ENCODE assay signal across 16 cellular contexts in genomic region chr16:81728435-81728834, GRCh38.
"Had no signal": no experiment of that assay in that cellular context is flagged by ENCODE, and none has a peak within 500 bp of the region (broad histone marks: within the 10 kb centered on the region; RNA-seq: fewer than 3 reads in every experiment).

No MANE protein-coding gene starts in this region.

- H3K4me3 ChIP-seq: colonic mucosa, heart left ventricle, left lung, psoas muscle, suprapubic skin, upper lobe of left lung had no signal

- DNase-seq: activated gamma-delta T cell treated with Interleukin-2 at 50 U/mL for 16 hours; activated T-cell treated with anti-CD3 and anti-CD28 coated beads, Interleukin-2, amount 50 U/mL, for 48 hours; caudate nucleus; colonic mucosa; foreskin keratinocyte; heart left ventricle; islet precursor cell; left lung; nephron progenitor cell; psoas muscle; stimulated activated CD4-positive, alpha-beta T cell treated with anti-CD3 and anti-CD28 coated beads, Interleukin-2, amount 100 ng/mL, for 24 hours; stimulated activated naive CD8-positive, alpha-beta T cell treated with anti-CD3 and anti-CD28 coated beads, Interleukin-15, Interleukin-2, amounts not matched to agents 100 U/mL and 50 U/mL, for 24 hours; upper lobe of left lung had no signal

- H3K27ac ChIP-seq: colonic mucosa, foreskin keratinocyte, heart left ventricle, left lung, psoas muscle, suprapubic skin, upper lobe of left lung had no signal

- H3K27me3 ChIP-seq: colonic mucosa, foreskin keratinocyte, left lung, suprapubic skin, upper lobe of left lung had no signal

- ATAC-seq: foreskin keratinocyte; heart left ventricle; left lung; psoas muscle; sciatic nerve; stimulated activated naive CD8-positive, alpha-beta T cell treated with anti-CD3 and anti-CD28 coated beads, Interleukin-15, Interleukin-2, amounts not matched to agents 100 U/mL and 50 U/mL, for 24 hours had no signal

- H3K36me3 ChIP-seq: colonic mucosa, heart left ventricle, left lung, suprapubic skin, upper lobe of left lung had no signal

- H3K4me3 Mint-ChIP-seq: nephron progenitor cell; T-helper 1 cell treated with Interleukin-12 subunit alpha and Interleukin-12 subunit beta and Interleukin-4 antibody, amounts not matched to agents 30 μg/mL and 1 μg/mL, for 36 hours had no signal

- H3K9me3 Mint-ChIP-seq: nephron progenitor cell; T-helper 1 cell treated with Interleukin-12 subunit alpha and Interleukin-12 subunit beta and Interleukin-4 antibody, amounts not matched to agents 30 μg/mL and 1 μg/mL, for 36 hours had no signal

- H3K4me1 ChIP-seq: psoas muscle had no signal

- H3K9me3 ChIP-seq: colonic mucosa, heart left ventricle, left lung, psoas muscle, suprapubic skin, upper lobe of left lung had no signal

- H3K27ac Mint-ChIP-seq: nephron progenitor cell; T-helper 1 cell treated with Interleukin-12 subunit alpha and Interleukin-12 subunit beta and Interleukin-4 antibody, amounts not matched to agents 30 μg/mL and 1 μg/mL, for 36 hours had no signal
